ENCODE assay signal across 1 cellular context in the genomic region with DNA sequence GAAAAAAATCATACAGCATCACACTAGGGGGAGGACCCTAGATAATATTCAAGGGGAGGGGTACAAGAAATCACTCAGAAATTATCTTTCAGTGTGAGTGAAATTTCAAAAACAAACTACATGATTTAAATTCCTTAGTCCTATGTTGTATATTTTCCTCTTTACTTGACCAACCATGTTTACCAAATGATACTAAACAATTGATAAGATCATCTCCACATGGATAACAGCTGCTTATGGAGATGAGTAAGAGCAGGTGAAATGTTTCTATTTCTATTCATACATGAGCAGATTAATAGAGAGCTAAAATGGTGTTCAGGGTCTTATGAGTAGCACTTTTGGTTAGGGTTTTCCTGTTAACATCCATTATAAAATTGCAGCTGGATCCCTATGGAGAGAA.
TF ChIP-seq lines count a peak whose summit lies in the region.

No MANE protein-coding gene starts in this region.

TF ChIP-seq in HCT116, 20 proteins besides CTCF, POLR2A, EP300 and RAD21 (continued from another document):
- TF ChIP-seq, protein P1, sequence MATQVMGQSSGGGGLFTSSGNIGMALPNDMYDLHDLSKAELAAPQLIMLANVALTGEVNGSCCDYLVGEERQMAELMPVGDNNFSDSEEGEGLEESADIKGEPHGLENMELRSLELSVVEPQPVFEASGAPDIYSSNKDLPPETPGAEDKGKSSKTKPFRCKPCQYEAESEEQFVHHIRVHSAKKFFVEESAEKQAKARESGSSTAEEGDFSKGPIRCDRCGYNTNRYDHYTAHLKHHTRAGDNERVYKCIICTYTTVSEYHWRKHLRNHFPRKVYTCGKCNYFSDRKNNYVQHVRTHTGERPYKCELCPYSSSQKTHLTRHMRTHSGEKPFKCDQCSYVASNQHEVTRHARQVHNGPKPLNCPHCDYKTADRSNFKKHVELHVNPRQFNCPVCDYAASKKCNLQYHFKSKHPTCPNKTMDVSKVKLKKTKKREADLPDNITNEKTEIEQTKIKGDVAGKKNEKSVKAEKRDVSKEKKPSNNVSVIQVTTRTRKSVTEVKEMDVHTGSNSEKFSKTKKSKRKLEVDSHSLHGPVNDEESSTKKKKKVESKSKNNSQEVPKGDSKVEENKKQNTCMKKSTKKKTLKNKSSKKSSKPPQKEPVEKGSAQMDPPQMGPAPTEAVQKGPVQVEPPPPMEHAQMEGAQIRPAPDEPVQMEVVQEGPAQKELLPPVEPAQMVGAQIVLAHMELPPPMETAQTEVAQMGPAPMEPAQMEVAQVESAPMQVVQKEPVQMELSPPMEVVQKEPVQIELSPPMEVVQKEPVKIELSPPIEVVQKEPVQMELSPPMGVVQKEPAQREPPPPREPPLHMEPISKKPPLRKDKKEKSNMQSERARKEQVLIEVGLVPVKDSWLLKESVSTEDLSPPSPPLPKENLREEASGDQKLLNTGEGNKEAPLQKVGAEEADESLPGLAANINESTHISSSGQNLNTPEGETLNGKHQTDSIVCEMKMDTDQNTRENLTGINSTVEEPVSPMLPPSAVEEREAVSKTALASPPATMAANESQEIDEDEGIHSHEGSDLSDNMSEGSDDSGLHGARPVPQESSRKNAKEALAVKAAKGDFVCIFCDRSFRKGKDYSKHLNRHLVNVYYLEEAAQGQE (IDR thresholded peaks at IDR 0.05; ENCODE audit: low read depth) = no peak
- TF ChIP-seq YY1 (IDR thresholded peaks at IDR 0.05; ENCODE audit: extremely low read depth, insufficient replicate concordance, low read depth, low read length) (no peak), SIN3A (IDR thresholded peaks at IDR 0.05; ENCODE audit: low read depth) (no peak), ZNF274 (IDR thresholded peaks at IDR 0.05; ENCODE audit: low read depth, low read length) (no peak)
- TF ChIP-seq, protein P2, sequence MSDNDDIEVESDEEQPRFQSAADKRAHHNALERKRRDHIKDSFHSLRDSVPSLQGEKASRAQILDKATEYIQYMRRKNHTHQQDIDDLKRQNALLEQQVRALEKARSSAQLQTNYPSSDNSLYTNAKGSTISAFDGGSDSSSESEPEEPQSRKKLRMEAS (IDR thresholded peaks at IDR 0.05) = no peak
